27 cellular contexts compared by ENCODE assay signal in the genomic region with DNA sequence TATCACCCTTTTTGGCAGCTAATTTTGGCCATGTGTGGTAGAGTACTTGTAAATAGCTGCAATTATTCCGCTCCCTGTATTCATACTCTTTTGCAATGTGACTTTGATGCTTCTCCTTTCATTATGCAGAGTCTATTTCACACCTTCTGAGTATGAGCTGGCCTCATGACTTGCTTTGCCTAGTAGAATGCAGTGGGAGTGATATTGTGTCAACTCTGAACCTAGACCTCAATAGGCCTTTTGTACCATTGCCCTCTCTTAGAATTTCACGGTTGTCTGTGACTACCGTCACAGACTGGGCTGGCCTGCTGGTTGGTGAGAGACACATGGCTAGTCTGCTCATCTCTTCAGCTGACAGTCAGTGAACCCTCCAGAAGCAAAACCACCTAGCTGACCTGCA.
DNase-seq lines count a peak whose midpoint lies in the region; ATAC-seq, FAIRE-seq and TF ChIP-seq lines count a peak whose summit lies in the region.
"Had no signal": no experiment of that assay in that cellular context is flagged by ENCODE, and none has a peak within 500 bp of the region (broad histone marks: within the 10 kb centered on the region; RNA-seq: fewer than 3 reads in every experiment).

No MANE protein-coding gene starts in this region.

- TF ChIP-seq CTCF in natural killer cell (IDR thresholded peaks at IDR 0.05) (no peak), GM12878 (IDR thresholded peaks at IDR 0.05 in 2 of 3, conservative IDR thresholded peaks at IDR 0.05 in 1 of 3; ENCODE audit: control insufficient read depth in 2 of 3, extremely low read depth in 1 of 3, insufficient read depth in 1 of 3, low read depth in 3 of 3, low read length in 3 of 3) (no peak)

- WGBS in GM12878 (ENCODE audit: insufficient coverage, insufficient replicate concordance, low lambda C conversion rate, missing lambda C conversion rate) = 64% methylated on average over 3 of the region's 3 CpGs

- ATAC-seq in natural killer cell treated with Interleukin-12 subunit alpha and Interleukin-12 subunit beta and Interleukin-15 and Interleukin-18, amount 100 ng/mL, for 72 hours = peak; percentile 66 to 92
- ATAC-seq in natural killer cell (no peak), GM12878 (peak; percentile 40), HG03460 (IDR thresholded peaks at IDR 0.05; ENCODE audit: unreplicated experiment) (no peak)
- ATAC-seq: A549; CD8-positive, alpha-beta T cell had no signal

- H3K27ac ChIP-seq in GM12878 (ENCODE audit: control insufficient read depth, insufficient read depth) = no peak overlapping the region
- H3K27ac ChIP-seq: 22Rv1; A549; BLaER1 treated with 17β-estradiol and CSF1 and Interleukin-3, amounts not matched to agents 10 nM and 100 nM; C4-2B had no signal

- BruUV-seq in GM12878 (replicated peaks; lab: Mats Ljungman, UMichigan) = no TSS peak

- H4K20me1 ChIP-seq in GM12878 (ENCODE audit: control insufficient read depth, insufficient read depth) = no peaks in the 10 kb centered on the region
- H4K20me1 ChIP-seq: BLaER1 treated with 17β-estradiol and CSF1 and Interleukin-3, amounts not matched to agents 10 nM and 100 nM had no signal

- H3K36me3 Mint-ChIP-seq in natural killer cell treated with Interleukin-12 subunit alpha and Interleukin-12 subunit beta and Interleukin-15 and Interleukin-18, amount 100 ng/mL, for 72 hours = no peaks in the 10 kb centered on the region
- no peaks in the 10 kb centered on the region for H3K36me3 Mint-ChIP-seq in natural killer cell
- H3K36me3 Mint-ChIP-seq: CD8-positive, alpha-beta T cell had no signal

- H3K9me3 Mint-ChIP-seq in natural killer cell treated with Interleukin-12 subunit alpha and Interleukin-12 subunit beta and Interleukin-15 and Interleukin-18, amount 100 ng/mL, for 72 hours = no peaks in the 10 kb centered on the region
- no peaks in the 10 kb centered on the region for H3K9me3 Mint-ChIP-seq in natural killer cell
- H3K9me3 Mint-ChIP-seq: CD4-positive, alpha-beta T cell; CD8-positive, alpha-beta T cell had no signal

- DNase-seq in natural killer cell treated with Interleukin-12 subunit alpha and Interleukin-12 subunit beta and Interleukin-15 and Interleukin-18, amount 100 ng/mL, for 72 hours (ENCODE audit: low spot score) = no peak
- no peak for DNase-seq in natural killer cell
- peak; percentile 74 for DNase-seq in NCI-H460 (ENCODE audit: extremely low read depth, low read depth)
- DNase-seq in GM12878 (ENCODE audit: low read depth, low spot score) = no peak
- peak; percentile 68 for DNase-seq in foreskin melanocyte
- DNase-seq in NCI-H1930 (lab: John Stamatoyannopoulos, UW) = no peak
- DNase-seq in GDM1 (lab: John Stamatoyannopoulos, UW) = no peak
- DNase-seq: AML-193; CD4-positive, alpha-beta T cell; CD8-positive, alpha-beta T cell; COR-L47; DMS 273 treated with DMSO at 0.1 percent for 48 hours; DMS153; DMS53; DMS79; DND-41; EL; GF-D8 had no signal

- no peak for FAIRE-seq in GM12878 (lab: Jason Lieb, UNC)
- FAIRE-seq: A549, GM12892, GM18507, GM19239 had no signal

- TF ChIP-seq EP300 in GM12878 (IDR thresholded peaks at IDR 0.05; ENCODE audit: borderline replicate concordance in 1 of 2, control insufficient read depth in 1 of 2, low read depth in 2 of 2, low read length in 2 of 2) = no peak

- peaks cover 8 to 19% of the 10 kb centered on the region in 2 donors for H3K27me3 Mint-ChIP-seq in natural killer cell treated with Interleukin-12 subunit alpha and Interleukin-12 subunit beta and Interleukin-15 and Interleukin-18, amount 100 ng/mL, for 72 hours
- peaks cover 11 to 28% of the 10 kb centered on the region in 2 donors for H3K27me3 Mint-ChIP-seq in natural killer cell (ENCODE audit: low read depth in 2 of 2)

- SMC1A ChIA-PET in GM12878 (lab: Charles Lee; ENCODE audit: uncharacterized antibody, unreplicated experiment) = interaction anchor here (0.9 to 1.3 kb wide), 4 partner anchors 10 to 73 kb away, joined by 3 to 4 read pairs (median 4); no protein-coding TSS in a partner anchor

- no peaks in the 10 kb centered on the region for H3K27me3 ChIP-seq in GM12878 (replicated peaks in 1 of 2; ENCODE audit: control insufficient read depth in 2 of 2, insufficient read depth in 2 of 2, low read length in 1 of 2)
- H3K27me3 ChIP-seq: BLaER1 treated with 17β-estradiol and CSF1 and Interleukin-3, amounts not matched to agents 10 nM and 100 nM had no signal

- RAD21 ChIA-PET in GM12878 (lab: Charles Lee; ENCODE audit: unreplicated experiment) = interaction anchor here (0.9 to 1.8 kb wide), 2 partner anchors 9 to 73 kb away, joined by 3 to 5 read pairs; no protein-coding TSS in a partner anchor

- TF ChIP-seq POLR2A in GM12878 (IDR thresholded peaks at IDR 0.05; ENCODE audit: low read depth, low read length) = no peak

- in situ Hi-C loops in GM12878 (cut with MboI) = no loop called here

- H3K4me3 Mint-ChIP-seq in natural killer cell treated with Interleukin-12 subunit alpha and Interleukin-12 subunit beta and Interleukin-15 and Interleukin-18, amount 100 ng/mL, for 72 hours = no peak overlapping the region
- no peak overlapping the region for H3K4me3 Mint-ChIP-seq in natural killer cell
- H3K4me3 Mint-ChIP-seq: B cell; CD4-positive, alpha-beta T cell; CD8-positive, alpha-beta T cell had no signal

- peaks cover 0 to 11% of the 10 kb centered on the region in 2 donors for H3K4me1 Mint-ChIP-seq in natural killer cell treated with Interleukin-12 subunit alpha and Interleukin-12 subunit beta and Interleukin-15 and Interleukin-18, amount 100 ng/mL, for 72 hours (ENCODE audit: low read depth in 2 of 2)
- H3K4me1 Mint-ChIP-seq in natural killer cell = no peaks in the 10 kb centered on the region
- H3K4me1 Mint-ChIP-seq: B cell had no signal

- no peaks in the 10 kb centered on the region for H3K4me1 ChIP-seq in GM12878 (ENCODE audit: control insufficient read depth, insufficient read depth, low read length)
- H3K4me1 ChIP-seq: A549; BLaER1 treated with 17β-estradiol and CSF1 and Interleukin-3, amounts not matched to agents 10 nM and 100 nM had no signal

- H3K79me2 ChIP-seq in GM12878 (ENCODE audit: control insufficient read depth, insufficient read depth, low read length) = no peaks in the 10 kb centered on the region

- POLR2A ChIA-PET in GM12878 (lab: Charles Lee) = interaction anchor here (0.6 to 1.2 kb wide), 2 partner anchors 22 to 1573 kb away, joined by 3 to 4 read pairs; no protein-coding TSS in a partner anchor

- no peak for TF ChIP-seq RAD21 in GM12878 (IDR thresholded peaks at IDR 0.05; ENCODE audit: insufficient read depth, low read depth, low read length)

- peak overlapping the region in 1 of 2 donors; percentile 38 for H3K27ac Mint-ChIP-seq in natural killer cell treated with Interleukin-12 subunit alpha and Interleukin-12 subunit beta and Interleukin-15 and Interleukin-18, amount 100 ng/mL, for 72 hours
- H3K27ac Mint-ChIP-seq in natural killer cell = no peak overlapping the region
- H3K27ac Mint-ChIP-seq: B cell; CD4-positive, alpha-beta T cell; CD8-positive, alpha-beta T cell had no signal

- H3K4me2 ChIP-seq in GM12878 (ENCODE audit: control insufficient read depth, insufficient read depth) = no peak overlapping the region
- H3K4me2 ChIP-seq: A549; BLaER1 treated with 17β-estradiol and CSF1 and Interleukin-3, amounts not matched to agents 10 nM and 100 nM had no signal

- H3K9me3 ChIP-seq in GM12878 (replicated peaks; ENCODE audit: control insufficient read depth, insufficient read depth, low read length) = no peaks in the 10 kb centered on the region; the same call in 2 of the 3 replicates
- H3K9me3 ChIP-seq: A549 had no signal

- H3K9ac ChIP-seq in GM12878 (ENCODE audit: control insufficient read depth, insufficient read depth, low read length) = no peak overlapping the region
- H3K9ac ChIP-seq: BLaER1 treated with 17β-estradiol and CSF1 and Interleukin-3, amounts not matched to agents 10 nM and 100 nM had no signal

- no peak overlapping the region for H3K4me3 ChIP-seq in GM12878
- H3K4me3 ChIP-seq: A549; BLaER1 treated with 17β-estradiol and CSF1 and Interleukin-3, amounts not matched to agents 10 nM and 100 nM had no signal

- CTCF ChIA-PET in GM12878 (lab: Yijun Ruan, JAX) = interaction anchor here (0.8 to 2.8 kb wide), 3 partner anchors 10 to 35 kb away, joined by 3 to 9 read pairs (median 4); no protein-coding TSS in a partner anchor

- H3K36me3 ChIP-seq in GM12878 (ENCODE audit: control insufficient read depth in 2 of 2, insufficient read depth in 2 of 2, low read length in 1 of 2) = no peaks in the 10 kb centered on the region
- H3K36me3 ChIP-seq: BLaER1 treated with 17β-estradiol and CSF1 and Interleukin-3, amounts not matched to agents 10 nM and 100 nM had no signal

- H2AFZ ChIP-seq in GM12878 (ENCODE audit: control insufficient read depth, low read depth, low read length) = no peak overlapping the region

- intact Hi-C loops in natural killer cell (cut with micrococcal nuclease) (no loop called here), GM12878 (cut with micrococcal nuclease; ENCODE audit: unreplicated experiment) (no loop called here)

TF ChIP-seq in GM12878, 131 proteins besides CTCF, POLR2A, EP300 and RAD21 (continues in another document):
- TF ChIP-seq, protein P1, sequence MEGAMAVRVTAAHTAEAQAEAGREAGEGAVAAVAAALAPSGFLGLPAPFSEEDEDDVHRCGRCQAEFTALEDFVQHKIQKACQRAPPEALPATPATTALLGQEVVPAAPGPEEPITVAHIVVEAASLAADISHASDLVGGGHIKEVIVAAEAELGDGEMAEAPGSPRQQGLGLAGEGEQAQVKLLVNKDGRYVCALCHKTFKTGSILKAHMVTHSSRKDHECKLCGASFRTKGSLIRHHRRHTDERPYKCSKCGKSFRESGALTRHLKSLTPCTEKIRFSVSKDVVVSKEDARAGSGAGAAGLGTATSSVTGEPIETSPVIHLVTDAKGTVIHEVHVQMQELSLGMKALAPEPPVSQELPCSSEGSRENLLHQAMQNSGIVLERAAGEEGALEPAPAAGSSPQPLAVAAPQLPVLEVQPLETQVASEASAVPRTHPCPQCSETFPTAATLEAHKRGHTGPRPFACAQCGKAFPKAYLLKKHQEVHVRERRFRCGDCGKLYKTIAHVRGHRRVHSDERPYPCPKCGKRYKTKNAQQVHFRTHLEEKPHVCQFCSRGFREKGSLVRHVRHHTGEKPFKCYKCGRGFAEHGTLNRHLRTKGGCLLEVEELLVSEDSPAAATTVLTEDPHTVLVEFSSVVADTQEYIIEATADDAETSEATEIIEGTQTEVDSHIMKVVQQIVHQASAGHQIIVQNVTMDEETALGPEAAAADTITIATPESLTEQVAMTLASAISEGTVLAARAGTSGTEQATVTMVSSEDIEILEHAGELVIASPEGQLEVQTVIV (IDR thresholded peaks at IDR 0.05; ENCODE audit: borderline replicate concordance, partially characterized antibody) = no peak
- no peak for TF ChIP-seq EZH2 (IDR thresholded peaks at IDR 0.05; ENCODE audit: borderline replicate concordance, control insufficient read depth, low read depth, low read length)
- 0 out of 2 replicates have a peak, but pooled peaks have one; percentile 17 for TF ChIP-seq MTA2 (IDR thresholded peaks at IDR 0.05; ENCODE audit: low read depth)
- no peak for TF ChIP-seq ZNF384 (IDR thresholded peaks at IDR 0.05; ENCODE audit: borderline replicate concordance, low read depth, low read length)

Comparison
In these comparisons a context has a peak if more than half of its experiments do, and no peak if none do; other contexts are left out.
1. ATAC-seq: peak in natural killer cell treated with Interleukin-12 subunit alpha and Interleukin-12 subunit beta and Interleukin-15 and Interleukin-18, amount 100 ng/mL, for 72 hours (2 of 2) and GM12878 (single experiment); none in natural killer cell (0 of 3) and HG03460 (single experiment).
2. DNase-seq: peak in NCI-H460 (single experiment) and foreskin melanocyte (single experiment); none in natural killer cell treated with Interleukin-12 subunit alpha and Interleukin-12 subunit beta and Interleukin-15 and Interleukin-18, amount 100 ng/mL, for 72 hours (single experiment), natural killer cell (single experiment), GM12878 (single experiment), NCI-H1930 (0 of 2) and GDM1 (single experiment).